In genomic region chr1:88891318-88892145, GRCh38 we compare ENCODE assay signal across 8 cellular contexts. TPM values are rescaled to one million over a fixed set of nuclear protein-coding genes. Genes with fewer than 3 reads are reported as not detected.
DNase-seq lines count a peak whose midpoint lies in the region; ATAC-seq, FAIRE-seq and TF ChIP-seq lines count a peak whose summit lies in the region.

TSS of gene GTF2B (minus strand) at chr1:88891567. CDS start at chr1:88891499, 68 bp downstream.

- H3K4me3 Mint-ChIP-seq in activated CD8-positive, alpha-beta memory T cell treated with anti-CD3 and anti-CD28 coated beads, Interleukin-2, amount 10 ng/mL, durations not matched to agents 7 days and 5 days: peak within 1 kb of the TSS; percentile 87
- H3K4me3 Mint-ChIP-seq in endodermal cell: peak within 1 kb of the TSS; percentile 91

- peaks cover 54% of the 10 kb centered on the region for H3K4me1 Mint-ChIP-seq in activated CD8-positive, alpha-beta memory T cell treated with anti-CD3 and anti-CD28 coated beads, Interleukin-2, amount 10 ng/mL, durations not matched to agents 7 days and 5 days
- peaks cover 8% of the 10 kb centered on the region for H3K4me1 Mint-ChIP-seq in endodermal cell

- H3K79me1 ChIP-seq in mesendoderm (ENCODE audit: low read length): peaks cover 4% of the 10 kb centered on the region

- H4K5ac ChIP-seq in mesendoderm (ENCODE audit: low read length): no peak within 1 kb of the TSS

- H3K27ac Mint-ChIP-seq in activated CD8-positive, alpha-beta memory T cell treated with anti-CD3 and anti-CD28 coated beads, Interleukin-2, amount 10 ng/mL, durations not matched to agents 7 days and 5 days: peak within 1 kb of the TSS; percentile 97
- H3K27ac Mint-ChIP-seq in endodermal cell: peak within 1 kb of the TSS; percentile 98

- H2BK5ac ChIP-seq in mesendoderm (ENCODE audit: low read length): no peak within 1 kb of the TSS

- H3K79me2 ChIP-seq in mesendoderm (ENCODE audit: control insufficient read depth, insufficient read depth, low read length): peaks cover 9% of the 10 kb centered on the region

- peaks cover 14% of the 10 kb centered on the region for H3K36me3 Mint-ChIP-seq in activated CD8-positive, alpha-beta memory T cell treated with anti-CD3 and anti-CD28 coated beads, Interleukin-2, amount 10 ng/mL, durations not matched to agents 7 days and 5 days
- H3K36me3 Mint-ChIP-seq in endodermal cell (ENCODE audit: low read depth): peaks cover 5% of the 10 kb centered on the region

- peak within 1 kb of the TSS; percentile 69 for H3K18ac ChIP-seq in mesendoderm (ENCODE audit: low read length)

- H3K4me2 ChIP-seq in mesendoderm (ENCODE audit: low read length): peak within 1 kb of the TSS; percentile 73

- peak; percentile 25 for TF ChIP-seq CTCF in endodermal cell (conservative IDR thresholded peaks at IDR 0.05)

- no peak within 1 kb of the TSS for H2BK120ac ChIP-seq in mesendoderm (ENCODE audit: low read depth, low read length)

- H3K4me1 ChIP-seq in NT2/D1 (ENCODE audit: insufficient read depth, insufficient read length): no peaks in the 10 kb centered on the region
- no peaks in the 10 kb centered on the region for H3K4me1 ChIP-seq in endodermal cell (ENCODE audit: control insufficient read depth, insufficient read depth, low read length)
- H3K4me1 ChIP-seq in mesendoderm (ENCODE audit: control insufficient read depth, low read depth, low read length): peaks cover 4% of the 10 kb centered on the region

- H3K9me3 Mint-ChIP-seq in activated CD8-positive, alpha-beta memory T cell treated with anti-CD3 and anti-CD28 coated beads, Interleukin-2, amount 10 ng/mL, durations not matched to agents 7 days and 5 days (ENCODE audit: low read depth): no peaks in the 10 kb centered on the region
- H3K9me3 Mint-ChIP-seq in endodermal cell: no peaks in the 10 kb centered on the region

- FAIRE-seq in HTR-8/SVneo (lab: Jason Lieb, UNC): peak; percentile 67

- no peaks in the 10 kb centered on the region for H3K27me3 Mint-ChIP-seq in activated CD8-positive, alpha-beta memory T cell treated with anti-CD3 and anti-CD28 coated beads, Interleukin-2, amount 10 ng/mL, durations not matched to agents 7 days and 5 days
- H3K27me3 Mint-ChIP-seq in endodermal cell (ENCODE audit: insufficient read depth): no peaks in the 10 kb centered on the region

- CTCF ChIA-PET in activated CD8-positive, alpha-beta memory T cell treated with anti-CD3 and anti-CD28 coated beads, Interleukin-2, amount 10 ng/mL, durations not matched to agents 7 days and 5 days (lab: Charles Lee): interaction anchor here (0.6 to 5.8 kb wide), 6 partner anchors 9 to 234 kb away, joined by 3 to 45 read pairs (median 5); partner anchors contain the start of gene PKN2

- H3K36me3 ChIP-seq in NT2/D1 (ENCODE audit: insufficient read depth, insufficient read length, low read length): peaks cover 18% of the 10 kb centered on the region
- H3K36me3 ChIP-seq in endodermal cell (ENCODE audit: control insufficient read depth, insufficient read depth, low read length): peaks cover 11% of the 10 kb centered on the region
- H3K36me3 ChIP-seq in mesendoderm (ENCODE audit: control insufficient read depth, insufficient read depth, low read length): no peaks in the 10 kb centered on the region

- DNase-seq in COLO829 (ENCODE audit: low spot score): peak; percentile 49
- DNase-seq in HTR-8/SVneo (ENCODE audit: insufficient read length, low spot score): peak; percentile 76
- DNase-seq in NT2/D1 (ENCODE audit: low read depth, low spot score): peak; percentile 71
- DNase-seq in activated CD8-positive, alpha-beta memory T cell treated with anti-CD3 and anti-CD28 coated beads, Interleukin-2, amount 10 ng/mL, durations not matched to agents 7 days and 5 days: peak; percentile 97
- peak; percentile 91 for DNase-seq in endodermal cell
- DNase-seq in mesendoderm: peak; percentile 94
- peak; percentile 94 for DNase-seq in stimulated activated CD8-positive, alpha-beta memory T cell treated with anti-CD3 and anti-CD28 coated beads, Interleukin-15, amount 100 ng/mL, for 1 hour (ENCODE audit: low read depth)

- peak within 1 kb of the TSS; percentile 94 for H3K4me3 ChIP-seq in NT2/D1 (ENCODE audit: insufficient read length, low read depth)
- H3K4me3 ChIP-seq in endodermal cell (ENCODE audit: low read length): peak within 1 kb of the TSS; percentile 90
- peak within 1 kb of the TSS; percentile 44 for H3K4me3 ChIP-seq in mesendoderm (ENCODE audit: low read length)

- H3K56ac ChIP-seq in mesendoderm (ENCODE audit: low read length): peak within 1 kb of the TSS; percentile 46

- H2AK5ac ChIP-seq in mesendoderm (ENCODE audit: low read length): no peak within 1 kb of the TSS

- peak within 1 kb of the TSS; percentile 92 for H3K9ac ChIP-seq in NT2/D1 (ENCODE audit: insufficient read length, low read depth)
- H3K9ac ChIP-seq in endodermal cell (ENCODE audit: extremely low read depth, low read length, poor library complexity, severe bottlenecking): peak within 1 kb of the TSS; percentile 82
- H3K9ac ChIP-seq in mesendoderm (ENCODE audit: low read length): peak within 1 kb of the TSS; percentile 63

- H3K9me3 ChIP-seq in NT2/D1 (ENCODE audit: insufficient read depth, low read length) (no peaks in the 10 kb centered on the region), endodermal cell (ENCODE audit: control insufficient read depth, low read length) (no peaks in the 10 kb centered on the region)

- no peak within 1 kb of the TSS for H2BK15ac ChIP-seq in mesendoderm (replicated peaks; ENCODE audit: low read depth)

- ATAC-seq in GM21367 (IDR thresholded peaks at IDR 0.05; ENCODE audit: unreplicated experiment): peak; percentile 90
- peak; percentile 87 for ATAC-seq in activated CD8-positive, alpha-beta memory T cell treated with anti-CD3 and anti-CD28 coated beads, Interleukin-2, amount 10 ng/mL, durations not matched to agents 7 days and 5 days

- H3K23ac ChIP-seq in mesendoderm (ENCODE audit: low read length): no peak within 1 kb of the TSS

- WGBS in endodermal cell (ENCODE audit: insufficient coverage in 1 of 2, insufficient read length in 1 of 2), 2 experiments: 1 to 10% methylated on average over 18 to 50 of the region's 51 CpGs
- no CpG with 5 or more reads among the region's 51 CpGs for WGBS in mesendoderm (ENCODE audit: extremely low coverage, insufficient coverage, low lambda C conversion rate)

- H4K8ac ChIP-seq in mesendoderm (ENCODE audit: low read depth, low read length): peak within 1 kb of the TSS; percentile 76

- no peak within 1 kb of the TSS for H3K4ac ChIP-seq in mesendoderm (ENCODE audit: low read depth, low read length)

- H3K27ac ChIP-seq in endodermal cell (ENCODE audit: low read depth, low read length): peak within 1 kb of the TSS; percentile 88
- H3K27ac ChIP-seq in mesendoderm (ENCODE audit: low read depth, low read length): no peak within 1 kb of the TSS

- H3K27me3 ChIP-seq in NT2/D1 (ENCODE audit: insufficient read depth, insufficient read length) (no peaks in the 10 kb centered on the region), endodermal cell (ENCODE audit: control insufficient read depth, insufficient read depth, low read length, poor library complexity, severe bottlenecking) (no peaks in the 10 kb centered on the region), mesendoderm (ENCODE audit: insufficient read depth, low read length, poor library complexity) (no peaks in the 10 kb centered on the region)

RNA-seq across cellular contexts. Expression of gene GTF2B, which starts in this region (rescaled TPM):
- 10 to 100 TPM; 34.8 to 42.4 TPM for total RNA-seq in activated CD8-positive, alpha-beta memory T cell treated with anti-CD3 and anti-CD28 coated beads, Interleukin-2, amount 10 ng/mL, durations not matched to agents 7 days and 5 days
- 10 to 100 TPM; 18.6 to 19.9 TPM for total RNA-seq in endodermal cell
- polyA plus RNA-seq in endodermal cell (2013, experiment 1 of 2): 31.8 TPM
- polyA plus RNA-seq in endodermal cell (2013, experiment 2 of 2): 32.1 TPM
- 22.7 TPM for polyA plus RNA-seq in mesendoderm (2013, experiment 1 of 2)
- 21.6 TPM for polyA plus RNA-seq in mesendoderm (2013, experiment 2 of 2)

Comparison
In these comparisons a context has a peak if more than half of its experiments do, and no peak if none do; other contexts are left out.
1. H3K4me3 ChIP-seq: peak in every context shown above with its lines; median percentile 94 in NT2/D1; 90 in endodermal cell; 44 in mesendoderm.